Comparison of ENCODE assay signal across 3 cellular contexts in genomic region chr10:30537586-30537985, GRCh38.
TF ChIP-seq lines count a peak whose summit lies in the region.

No MANE protein-coding gene starts in this region.

TF ChIP-seq in K562, 482 proteins besides CTCF, POLR2A, EP300 and RAD21:
- no peak for TF ChIP-seq GMEB1 (CRISPR knock-in tag; IDR thresholded peaks at IDR 0.05)
- no peak for TF ChIP-seq HSF4 (CRISPR knock-in tag; IDR thresholded peaks at IDR 0.05; ENCODE audit: borderline replicate concordance)

TF ChIP-seq in HepG2, 621 proteins besides CTCF, POLR2A, EP300 and RAD21:
- 0 out of 2 replicates have a peak, but pooled peaks have one; percentile 13 for TF ChIP-seq REPIN1 (CRISPR knock-in tag; IDR thresholded peaks at IDR 0.05; ENCODE audit: borderline replicate concordance, low read depth)
- TF ChIP-seq MEF2D (CRISPR knock-in tag; IDR thresholded peaks at IDR 0.05), result 0 out of 2 replicates have a peak, but pooled peaks have one; percentile 20
- TF ChIP-seq ATF7 (IDR thresholded peaks at IDR 0.05), result no peak
- TF ChIP-seq ATF7 (CRISPR knock-in tag; IDR thresholded peaks at IDR 0.05), result no peak

TF ChIP-seq in GM12891, 5 proteins besides CTCF, POLR2A, EP300 and RAD21:
- TF ChIP-seq TAF1 (IDR thresholded peaks at IDR 0.05; ENCODE audit: low read depth, low read length) (no peak), SPI1 (IDR thresholded peaks at IDR 0.05; ENCODE audit: low read depth, low read length) (no peak), POU2F2 (IDR thresholded peaks at IDR 0.05; ENCODE audit: low read depth, low read length) (no peak), PAX5 (IDR thresholded peaks at IDR 0.05; ENCODE audit: insufficient read depth, low read length, severe bottlenecking) (no peak), POLR2AphosphoS5 (IDR thresholded peaks at IDR 0.05; ENCODE audit: low read depth, low read length) (no peak)
